In the genomic region with DNA sequence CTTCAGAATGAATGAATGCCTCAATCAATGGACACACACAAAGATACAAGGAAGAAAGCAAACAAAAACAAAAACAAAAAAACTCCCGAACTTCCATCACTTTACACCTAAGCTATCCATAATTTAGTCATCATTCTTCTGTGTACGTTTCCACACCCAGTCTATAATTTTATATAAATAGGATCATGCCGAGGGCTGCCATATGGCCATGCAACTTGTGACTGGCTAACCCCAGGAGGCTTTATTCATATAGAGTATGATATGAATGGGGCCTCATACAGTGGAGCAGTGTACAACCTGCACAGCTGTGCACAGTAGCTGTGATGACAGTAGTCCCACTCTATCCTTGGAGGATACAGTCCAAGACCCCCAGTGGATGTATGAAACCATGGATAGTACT, we compare ENCODE assay signal across 24 cellular contexts.
"Had no signal": no experiment of that assay in that cellular context is flagged by ENCODE, and none has a peak within 500 bp of the region (broad histone marks: within the 10 kb centered on the region; RNA-seq: fewer than 3 reads in every experiment).

No MANE protein-coding gene starts in this region.

- DNase-seq: stimulated activated CD4-positive, alpha-beta T cell treated with anti-CD3 and anti-CD28 coated beads, Interleukin-2, amount 100 ng/mL, for 48 hours; stimulated activated CD4-positive, alpha-beta T cell treated with anti-CD3 and anti-CD28 coated beads, Interleukin-4, amount 100 ng/mL, for 1 hour; stimulated activated CD4-positive, alpha-beta T cell treated with anti-CD3 and anti-CD28 coated beads, Interleukin-4, amount 100 ng/mL, for 24 hours; stimulated activated CD4-positive, alpha-beta T cell treated with anti-CD3 and anti-CD28 coated beads, Interleukin-4, amount 100 ng/mL, for 4 hours; stimulated activated CD8-positive, alpha-beta memory T cell treated with anti-CD3 and anti-CD28 coated beads, Interleukin-4, amount 100 ng/mL, for 48 hours; stimulated activated naive B cell treated with anti-CD40 and anti-IgM and Interleukin-4, amounts not matched to agents 10 μg/mL and 1 μg/mL and 100 μg/mL, for 72 hours; stimulated activated naive CD4-positive, alpha-beta T cell; stimulated activated naive CD4-positive, alpha-beta T cell treated with Interleukin-2 at 50 U/mL for 16 hours; stimulated activated naive CD8-positive, alpha-beta T cell treated with anti-CD3 and anti-CD28 coated beads, Interleukin-15, amount 100 ng/mL, for 72 hours; stimulated activated naive CD8-positive, alpha-beta T cell treated with anti-CD3 and anti-CD28 coated beads, Interleukin-15, Interleukin-2, amounts not matched to agents 100 U/mL and 50 U/mL, for 24 hours; stomach; testis; thyroid gland; tibial artery; transverse colon; trophoblast cell; upper lobe of left lung; upper lobe of right lung had no signal

- H3K36me3 ChIP-seq: stomach, thoracic aorta, thyroid gland, tibial artery, tibial nerve, transverse colon, upper lobe of left lung, upper lobe of right lung, uterus, vagina had no signal

- H3K4me1 ChIP-seq: stomach, testis, thyroid gland, tibial artery, tibial nerve, upper lobe of left lung, upper lobe of right lung, uterus, vagina had no signal

- ATAC-seq: stimulated activated effector memory CD8-positive, alpha-beta T cell treated with anti-CD3 and anti-CD28 coated beads, Interleukin-12 subunit alpha, Interleukin-12 subunit beta, amount 100 ng/mL, for 72 hours; stimulated activated memory B cell treated with anti-CD40 and anti-IgM and Interleukin-4, amounts not matched to agents 10 μg/mL and 1 μg/mL and 100 μg/mL, for 72 hours; stimulated activated naive B cell treated with anti-CD40 and anti-IgM and Interleukin-4, amounts not matched to agents 10 μg/mL and 1 μg/mL and 100 μg/mL, for 72 hours; stimulated activated naive CD8-positive, alpha-beta T cell treated with anti-CD3 and anti-CD28 coated beads, Interleukin-15, amount 100 ng/mL, for 72 hours; stimulated activated naive CD8-positive, alpha-beta T cell treated with anti-CD3 and anti-CD28 coated beads, Interleukin-15, Interleukin-2, amounts not matched to agents 100 U/mL and 50 U/mL, for 24 hours; upper lobe of right lung had no signal

- H3K4me3 ChIP-seq: stomach, testis, thoracic aorta, thyroid gland, tibial artery, tibial nerve, transverse colon, upper lobe of left lung, upper lobe of right lung, uterus, vagina had no signal

- H3K27me3 ChIP-seq: stomach, testis, thyroid gland, tibial artery, tibial nerve, transverse colon, upper lobe of left lung, upper lobe of right lung, uterus, vagina had no signal

- H3K27ac ChIP-seq: stomach, testis, thoracic aorta, thyroid gland, tibial artery, tibial nerve, transverse colon, upper lobe of left lung, upper lobe of right lung, uterus, vagina had no signal

- H3K9me3 ChIP-seq: testis, thoracic aorta, thyroid gland, tibial artery, transverse colon, upper lobe of left lung, upper lobe of right lung, uterus, vagina had no signal
